In genomic region chr10:110207805-110208613, GRCh38 we compare ENCODE assay signal across 8 cellular contexts. TPM values are rescaled to one million over a fixed set of nuclear protein-coding genes. Genes with fewer than 3 reads are reported as not detected.
DNase-seq lines count a peak whose midpoint lies in the region; ATAC-seq and TF ChIP-seq lines count a peak whose summit lies in the region.

No MANE protein-coding gene starts in this region.

- no peaks in the 10 kb centered on the region for H3K9me3 ChIP-seq in aorta (ENCODE audit: control insufficient read depth, low read length)

- no peaks in the 10 kb centered on the region for H3K36me3 ChIP-seq in aorta (ENCODE audit: control insufficient read depth in 1 of 2, insufficient read depth in 2 of 2, low read length in 1 of 2)

- H3K27ac ChIP-seq in aorta (ENCODE audit: low read depth in 1 of 2, low read length in 2 of 2) = peak overlapping the region; percentile 5 to 81

- H3K4me1 Mint-ChIP-seq in activated CD8-positive, alpha-beta memory T cell treated with anti-CD3 and anti-CD28 coated beads, Interleukin-2, amount 10 ng/mL, durations not matched to agents 7 days and 5 days = peaks cover 39% of the 10 kb centered on the region
- H3K4me1 Mint-ChIP-seq in natural killer cell treated with Interleukin-12 subunit alpha and Interleukin-12 subunit beta and Interleukin-15 and Interleukin-18, amount 100 ng/mL, for 72 hours (ENCODE audit: low read depth in 2 of 2) = peaks cover 40 to 59% of the 10 kb centered on the region in 2 donors

- WGBS in aorta, 2 donors = 0 to 1% methylated on average over 41 to 57 of the region's 57 CpGs

- peak; percentile 4 for ATAC-seq in GM19397 (IDR thresholded peaks at IDR 0.05; ENCODE audit: unreplicated experiment)
- peak; percentile 8 for ATAC-seq in activated CD8-positive, alpha-beta memory T cell treated with anti-CD3 and anti-CD28 coated beads, Interleukin-2, amount 10 ng/mL, durations not matched to agents 7 days and 5 days
- peak in 1 of 2 donors; percentile 34 for ATAC-seq in natural killer cell treated with Interleukin-12 subunit alpha and Interleukin-12 subunit beta and Interleukin-15 and Interleukin-18, amount 100 ng/mL, for 72 hours
- ATAC-seq in aorta (ENCODE audit: low FRiP score) = no peak

- CTCF ChIA-PET in activated CD8-positive, alpha-beta memory T cell treated with anti-CD3 and anti-CD28 coated beads, Interleukin-2, amount 10 ng/mL, durations not matched to agents 7 days and 5 days (lab: Charles Lee) = interaction anchor here (0.6 to 11.2 kb wide), 24 partner anchors 12 to 324 kb away, joined by 3 to 154 read pairs (median 4); partner anchors contain the start of gene SMNDC1

- H3K36me3 Mint-ChIP-seq in activated CD8-positive, alpha-beta memory T cell treated with anti-CD3 and anti-CD28 coated beads, Interleukin-2, amount 10 ng/mL, durations not matched to agents 7 days and 5 days = peaks cover 3% of the 10 kb centered on the region
- no peaks in the 10 kb centered on the region for H3K36me3 Mint-ChIP-seq in natural killer cell treated with Interleukin-12 subunit alpha and Interleukin-12 subunit beta and Interleukin-15 and Interleukin-18, amount 100 ng/mL, for 72 hours

- TF ChIP-seq CTCF in AG09309 (IDR thresholded peaks at IDR 0.05; ENCODE audit: control insufficient read depth, insufficient read depth, low read depth, low read length, missing control alignments) = no peak

- DNase-seq in AG09309 (ENCODE audit: low read depth) (no peak), NCI-H510A (lab: John Stamatoyannopoulos, UW) (peak; percentile 15), erythroblast (lab: John Stamatoyannopoulos, UW) (peak; percentile 79 to 85), aorta (peak; percentile 66 to 77)
- DNase-seq in activated CD8-positive, alpha-beta memory T cell treated with anti-CD3 and anti-CD28 coated beads, Interleukin-2, amount 10 ng/mL, durations not matched to agents 7 days and 5 days = peak; percentile 70
- DNase-seq in natural killer cell treated with Interleukin-12 subunit alpha and Interleukin-12 subunit beta and Interleukin-15 and Interleukin-18, amount 100 ng/mL, for 72 hours (ENCODE audit: low spot score) = no peak
- DNase-seq in NK-92 treated with Interleukin-12 subunit alpha and Interleukin-12 subunit beta, amount 100 ng/mL, for 24 hours (lab: John Stamatoyannopoulos, UW) = no peak

- intact Hi-C loops in aorta (cut with DNase I) = loop anchor here in 1 of 2 donors (2.0 to 5.0 kb wide), 2 partner anchors 71 kb away; no protein-coding TSS in a partner anchor

- no peaks in the 10 kb centered on the region for H3K9me3 Mint-ChIP-seq in activated CD8-positive, alpha-beta memory T cell treated with anti-CD3 and anti-CD28 coated beads, Interleukin-2, amount 10 ng/mL, durations not matched to agents 7 days and 5 days (ENCODE audit: low read depth)
- no peaks in the 10 kb centered on the region for H3K9me3 Mint-ChIP-seq in natural killer cell treated with Interleukin-12 subunit alpha and Interleukin-12 subunit beta and Interleukin-15 and Interleukin-18, amount 100 ng/mL, for 72 hours

- H3K4me3 Mint-ChIP-seq in activated CD8-positive, alpha-beta memory T cell treated with anti-CD3 and anti-CD28 coated beads, Interleukin-2, amount 10 ng/mL, durations not matched to agents 7 days and 5 days = peak overlapping the region; percentile 89
- H3K4me3 Mint-ChIP-seq in natural killer cell treated with Interleukin-12 subunit alpha and Interleukin-12 subunit beta and Interleukin-15 and Interleukin-18, amount 100 ng/mL, for 72 hours = peak overlapping the region; percentile 93

- no peaks in the 10 kb centered on the region for H3K27me3 ChIP-seq in aorta (ENCODE audit: control insufficient read depth in 1 of 2, insufficient read depth in 2 of 2, low read length in 1 of 2)

- peak overlapping the region; percentile 93 for H3K27ac Mint-ChIP-seq in activated CD8-positive, alpha-beta memory T cell treated with anti-CD3 and anti-CD28 coated beads, Interleukin-2, amount 10 ng/mL, durations not matched to agents 7 days and 5 days
- peak overlapping the region in 1 of 2 donors; percentile 72 for H3K27ac Mint-ChIP-seq in natural killer cell treated with Interleukin-12 subunit alpha and Interleukin-12 subunit beta and Interleukin-15 and Interleukin-18, amount 100 ng/mL, for 72 hours

- peaks cover 31% of the 10 kb centered on the region for H3K27me3 Mint-ChIP-seq in activated CD8-positive, alpha-beta memory T cell treated with anti-CD3 and anti-CD28 coated beads, Interleukin-2, amount 10 ng/mL, durations not matched to agents 7 days and 5 days
- peaks cover 41 to 43% of the 10 kb centered on the region in 2 donors for H3K27me3 Mint-ChIP-seq in natural killer cell treated with Interleukin-12 subunit alpha and Interleukin-12 subunit beta and Interleukin-15 and Interleukin-18, amount 100 ng/mL, for 72 hours

- peak; percentile 37 for TF ChIP-seq POLR2A in erythroblast (IDR thresholded peaks at IDR 0.05; ENCODE audit: low read length)

- peaks cover 0 to 4% of the 10 kb centered on the region in 2 donors for H3K4me1 ChIP-seq in aorta (ENCODE audit: control insufficient read depth in 1 of 2, insufficient read depth in 2 of 2, low read length in 2 of 2)

- H3K4me3 ChIP-seq in AG09309 (ENCODE audit: control insufficient read depth, low read depth, low read length) = peak overlapping the region; percentile 79
- H3K4me3 ChIP-seq in aorta (ENCODE audit: low read length in 2 of 2) = peak overlapping the region; percentile 61 to 84

RNA-seq across cellular contexts. Expression of gene MXI1, which starts 0.6 kb away (rescaled TPM):
- 10 to 100 TPM; 13.6 to 29.1 TPM for total RNA-seq in activated CD8-positive, alpha-beta memory T cell treated with anti-CD3 and anti-CD28 coated beads, Interleukin-2, amount 10 ng/mL, durations not matched to agents 7 days and 5 days
- total RNA-seq in natural killer cell treated with Interleukin-12 subunit alpha and Interleukin-12 subunit beta and Interleukin-15 and Interleukin-18, amount 100 ng/mL, for 72 hours = 1 to 10 TPM; 6.4 to 7.3 TPM
- 100 to 1,000 TPM in 1 of 2 donors, 10 to 100 TPM in 1; 72.3 to 121 TPM for total RNA-seq in aorta
- 100 to 1,000 TPM in 1 of 2 donors, 10 to 100 TPM in 1; 79.9 to 101 TPM for polyA plus RNA-seq in aorta

Comparison
In these comparisons a context has a peak if more than half of its experiments do, and no peak if none do; other contexts are left out.
1. DNase-seq: peak in NCI-H510A (single experiment), activated CD8-positive, alpha-beta memory T cell treated with anti-CD3 and anti-CD28 coated beads, Interleukin-2, amount 10 ng/mL, durations not matched to agents 7 days and 5 days (single experiment), erythroblast (2 of 2) and aorta (2 of 2); none in AG09309 (single experiment), natural killer cell treated with Interleukin-12 subunit alpha and Interleukin-12 subunit beta and Interleukin-15 and Interleukin-18, amount 100 ng/mL, for 72 hours (single experiment) and NK-92 treated with Interleukin-12 subunit alpha and Interleukin-12 subunit beta, amount 100 ng/mL, for 24 hours (single experiment).